In genomic region chr6:133555726-133556125, GRCh38 we compare ENCODE assay signal across 25 cellular contexts.
"Had no signal": no experiment of that assay in that cellular context is flagged by ENCODE, and none has a peak within 500 bp of the region (broad histone marks: within the 10 kb centered on the region; RNA-seq: fewer than 3 reads in every experiment).

No MANE protein-coding gene starts in this region.

- H3K27me3 ChIP-seq: adrenal gland, Peyer's patch, SJCRH30 had no signal

- H3K36me3 ChIP-seq: adrenal gland, Peyer's patch, SJCRH30 had no signal

- H3K9me3 ChIP-seq: adrenal gland, Peyer's patch, SK-N-SH had no signal

- DNase-seq: activated CD4-positive, alpha-beta memory T cell treated with anti-CD3 and anti-CD28 coated beads for 36 hours; activated CD4-positive, alpha-beta T cell treated with anti-CD3 and anti-CD28 coated beads, Interleukin-2, amount 10 ng/mL, durations not matched to agents 7 days and 5 days; activated CD4-positive, CD25-positive, alpha-beta regulatory T cell; activated naive CD4-positive, alpha-beta T cell treated with anti-CD3 and anti-CD28 coated beads, Interleukin-2, amount 50 U/mL, for 16 hours; activated naive CD8-positive, alpha-beta T cell treated with anti-CD3 and anti-CD28 coated beads, Interleukin-2, amount 10 ng/mL, durations not matched to agents 7 days and 5 days; activated T-cell treated with anti-CD3 and anti-CD28 coated beads for 4 hours; activated T-cell treated with anti-CD3 and anti-CD28 coated beads, Interleukin-2, amount 50 U/mL, for 48 hours; adrenal gland; anterior cingulate cortex; Karpas-422; NCI-H1417; NCI-H1930; NCI-H2171; NCI-H2227 treated with DMSO at 0.1 percent for 48 hours; NCI-H510A treated with DMSO at 0.1 percent for 48 hours; NCI-H748 treated with DMSO at 0.1 percent for 48 hours; OCI-M1; Peyer's patch; Right ventricle myocardium superior; SJCRH30; SK-N-SH; T-helper 1 cell had no signal

- H3K27ac Mint-ChIP-seq: activated CD4-positive, alpha-beta memory T cell treated with anti-CD3 and anti-CD28 coated beads for 36 hours; activated CD4-positive, alpha-beta T cell treated with anti-CD3 and anti-CD28 coated beads, Interleukin-2, amount 10 ng/mL, durations not matched to agents 7 days and 5 days; activated naive CD8-positive, alpha-beta T cell treated with anti-CD3 and anti-CD28 coated beads, Interleukin-2, amount 10 ng/mL, durations not matched to agents 7 days and 5 days; brain had no signal

- H3K4me1 ChIP-seq: adrenal gland, Peyer's patch had no signal

- H3K4me3 Mint-ChIP-seq: activated CD4-positive, alpha-beta memory T cell treated with anti-CD3 and anti-CD28 coated beads for 36 hours; activated CD4-positive, alpha-beta T cell treated with anti-CD3 and anti-CD28 coated beads, Interleukin-2, amount 10 ng/mL, durations not matched to agents 7 days and 5 days; activated naive CD8-positive, alpha-beta T cell treated with anti-CD3 and anti-CD28 coated beads, Interleukin-2, amount 10 ng/mL, durations not matched to agents 7 days and 5 days; brain had no signal

- H3K9me3 Mint-ChIP-seq: activated CD4-positive, alpha-beta T cell treated with anti-CD3 and anti-CD28 coated beads, Interleukin-2, amount 10 ng/mL, durations not matched to agents 7 days and 5 days; activated naive CD8-positive, alpha-beta T cell treated with anti-CD3 and anti-CD28 coated beads, Interleukin-2, amount 10 ng/mL, durations not matched to agents 7 days and 5 days had no signal

- H3K36me3 Mint-ChIP-seq: activated CD4-positive, alpha-beta memory T cell treated with anti-CD3 and anti-CD28 coated beads for 36 hours; activated naive CD8-positive, alpha-beta T cell treated with anti-CD3 and anti-CD28 coated beads, Interleukin-2, amount 10 ng/mL, durations not matched to agents 7 days and 5 days; brain had no signal

- H3K4me3 ChIP-seq: adrenal gland, Peyer's patch, SJCRH30 had no signal

- H3K4me1 Mint-ChIP-seq: activated CD4-positive, alpha-beta T cell treated with anti-CD3 and anti-CD28 coated beads, Interleukin-2, amount 10 ng/mL, durations not matched to agents 7 days and 5 days; activated naive CD8-positive, alpha-beta T cell treated with anti-CD3 and anti-CD28 coated beads, Interleukin-2, amount 10 ng/mL, durations not matched to agents 7 days and 5 days had no signal

- H3K27ac ChIP-seq: adrenal gland, Peyer's patch, RWPE1, SJCRH30, VCaP had no signal

- H3K27me3 Mint-ChIP-seq: activated CD4-positive, alpha-beta memory T cell treated with anti-CD3 and anti-CD28 coated beads for 36 hours; activated CD4-positive, alpha-beta T cell treated with anti-CD3 and anti-CD28 coated beads, Interleukin-2, amount 10 ng/mL, durations not matched to agents 7 days and 5 days; activated naive CD8-positive, alpha-beta T cell treated with anti-CD3 and anti-CD28 coated beads, Interleukin-2, amount 10 ng/mL, durations not matched to agents 7 days and 5 days had no signal
